Comparison of ENCODE assay signal across 25 cellular contexts in the genomic region with DNA sequence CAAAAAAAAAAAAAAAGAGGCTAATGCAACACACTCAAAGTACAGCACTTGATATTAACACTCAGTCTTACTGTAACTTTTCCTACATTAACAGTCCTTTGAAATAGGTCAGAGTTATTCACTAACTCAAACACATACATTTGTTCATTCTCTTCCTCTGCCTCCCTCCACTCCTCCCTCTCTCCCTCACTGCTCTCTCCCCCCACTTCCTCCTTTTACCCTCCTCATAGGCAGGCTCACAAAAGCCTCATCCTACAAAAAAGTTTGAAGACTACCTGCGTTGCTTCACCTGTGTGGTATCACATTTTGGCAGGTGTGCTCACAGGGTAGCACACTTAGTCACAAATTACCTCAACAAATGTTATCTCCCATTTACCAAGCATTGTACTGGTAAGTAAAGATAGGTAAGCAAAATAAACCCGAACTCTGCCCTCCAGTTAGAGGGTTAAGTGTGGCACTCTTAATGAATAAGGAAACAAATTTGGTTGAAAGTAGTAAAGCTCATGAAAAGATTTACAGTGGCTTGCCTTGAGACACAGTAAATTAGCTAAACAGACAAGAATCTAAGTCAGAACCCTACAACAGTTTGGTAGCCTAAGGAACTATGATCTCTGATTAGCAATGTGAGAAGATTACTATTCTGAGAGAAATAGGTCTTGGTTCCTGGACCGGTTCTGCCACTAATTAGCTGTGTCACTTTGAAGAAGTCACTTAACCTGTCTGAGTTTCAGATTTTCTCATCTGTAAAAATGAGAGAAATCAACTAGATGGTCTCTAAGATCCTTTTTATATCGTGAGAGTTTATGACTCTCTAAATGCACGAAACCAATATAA.
DNase-seq lines count a peak whose midpoint lies in the region; ATAC-seq and TF ChIP-seq lines count a peak whose summit lies in the region.
"Had no signal": no experiment of that assay in that cellular context is flagged by ENCODE, and none has a peak within 500 bp of the region (broad histone marks: within the 10 kb centered on the region; RNA-seq: fewer than 3 reads in every experiment).

No MANE protein-coding gene starts in this region.

- H3K4me1 ChIP-seq in breast epithelium, result no peaks in the 10 kb centered on the region
- H3K4me1 ChIP-seq in endodermal cell (ENCODE audit: control insufficient read depth, insufficient read depth, low read length), result no peaks in the 10 kb centered on the region
- H3K4me1 ChIP-seq in prostate gland (replicated peaks), result no peaks in the 10 kb centered on the region
- H3K4me1 ChIP-seq: stomach had no signal

- no peaks in the 10 kb centered on the region for H3K9me3 ChIP-seq in breast epithelium
- no peaks in the 10 kb centered on the region for H3K9me3 ChIP-seq in endodermal cell (ENCODE audit: control insufficient read depth, low read length)
- H3K9me3 ChIP-seq in prostate gland, result no peaks in the 10 kb centered on the region
- H3K9me3 ChIP-seq: stomach had no signal

- CTCF ChIA-PET in MCF 10A (lab: Yijun Ruan, JAX), result interaction anchor here (0.6 to 1.1 kb wide), 4 partner anchors 11 to 323 kb away, joined by 3 to 4 read pairs (median 3); no protein-coding TSS in a partner anchor

- H3K27me3 ChIP-seq in breast epithelium (no peaks in the 10 kb centered on the region), endodermal cell (ENCODE audit: control insufficient read depth, insufficient read depth, low read length, poor library complexity, severe bottlenecking) (no peaks in the 10 kb centered on the region), prostate gland (replicated peaks; ENCODE audit: insufficient read depth) (no peaks in the 10 kb centered on the region)
- H3K27me3 ChIP-seq: stomach had no signal

- H3K9me3 Mint-ChIP-seq in MCF 10A (ENCODE audit: unreplicated experiment) (peaks cover 7% of the 10 kb centered on the region), endodermal cell (peaks cover 4% of the 10 kb centered on the region)
- H3K9me3 Mint-ChIP-seq: activated T-helper 2 cell treated with anti-CD3 and anti-CD28 coated beads, Interferon-gamma antibody, Interleukin-2, Interleukin-4, amounts not matched to agents 10 μg/mL and 5 μg/mL and 100 μg/mL, durations not matched to agents 14 hours and 24 hours and 36 hours; HFFc6 had no signal

- no TSS peak for BruUV-seq in MCF 10A (replicated peaks; lab: Mats Ljungman, UMichigan)

- DNase-seq in MCF 10A (ENCODE audit: unreplicated experiment) (peak; percentile 28), breast epithelium (ENCODE audit: low spot score in 2 of 2) (no peak), endodermal cell (no peak), G401 (ENCODE audit: low spot score) (no peak), prostate gland (ENCODE audit: low spot score) (no peak)
- no peak for DNase-seq in stimulated activated CD4-positive, alpha-beta T cell treated with anti-CD3 and anti-CD28 coated beads, Interleukin-15, amount 100 ng/mL, for 24 hours
- DNase-seq: 8988T; activated CD8-positive, alpha-beta memory T cell treated with anti-CD3 and anti-CD28 coated beads, Interleukin-2, amount 10 ng/mL, durations not matched to agents 7 days and 5 days; activated naive CD8-positive, alpha-beta T cell treated with anti-CD3 and anti-CD28 coated beads, Interleukin-2, amount 50 U/mL, for 24 hours; HFFc6; hypothalamus; kidney; naive thymus-derived CD4-positive, alpha-beta T cell; NCI-H1930; posterior cingulate gyrus; stimulated activated CD4-positive, alpha-beta T cell treated with anti-CD3 and anti-CD28 coated beads, Interleukin-4, amount 100 ng/mL, for 1 hour; stomach had no signal

- POLR2A ChIA-PET in MCF 10A (lab: Yijun Ruan, JAX), result interaction anchor here (0.6 to 1.2 kb wide), 4 partner anchors 32 to 634 kb away, joined by 3 read pairs; no protein-coding TSS in a partner anchor

- H3K27ac Mint-ChIP-seq in MCF 10A (ENCODE audit: low read depth, unreplicated experiment) (peak overlapping the region; percentile 90), endodermal cell (peak overlapping the region; percentile 10)
- H3K27ac Mint-ChIP-seq: activated CD8-positive, alpha-beta memory T cell treated with anti-CD3 and anti-CD28 coated beads, Interleukin-2, amount 10 ng/mL, durations not matched to agents 7 days and 5 days; activated naive CD8-positive, alpha-beta T cell treated with anti-CD3 and anti-CD28 coated beads, Interleukin-2, amount 50 U/mL, for 24 hours; activated T-helper 2 cell treated with anti-CD3 and anti-CD28 coated beads, Interferon-gamma antibody, Interleukin-2, Interleukin-4, amounts not matched to agents 10 μg/mL and 5 μg/mL and 100 μg/mL, durations not matched to agents 14 hours and 24 hours and 36 hours; B cell; brain; HFFc6; naive thymus-derived CD4-positive, alpha-beta T cell; T-helper 2 cell treated with Interferon-gamma antibody and Interleukin-4, amounts not matched to agents 5 μg/mL and 100 μg/mL, for 36 hours had no signal

- TF ChIP-seq POLR2A in breast epithelium (IDR thresholded peaks at IDR 0.05), result no peak
- TF ChIP-seq POLR2A in GM18505 (IDR thresholded peaks at IDR 0.05; ENCODE audit: borderline replicate concordance, extremely low read depth, insufficient read depth, insufficient read length), result no peak
- no peak for TF ChIP-seq POLR2A in prostate gland (IDR thresholded peaks at IDR 0.05)

- H3K36me3 ChIP-seq in breast epithelium (no peaks in the 10 kb centered on the region), endodermal cell (ENCODE audit: control insufficient read depth, insufficient read depth, low read length) (no peaks in the 10 kb centered on the region), prostate gland (no peaks in the 10 kb centered on the region)
- H3K36me3 ChIP-seq: stomach had no signal

- TF ChIP-seq CTCF in MCF 10A (IDR thresholded peaks at IDR 0.05; ENCODE audit: unreplicated experiment) (no peak), breast epithelium (IDR thresholded peaks at IDR 0.05) (no peak), endodermal cell (conservative IDR thresholded peaks at IDR 0.05) (no peak), prostate gland (IDR thresholded peaks at IDR 0.05) (no peak)

- H3K27ac ChIP-seq in breast epithelium (no peak overlapping the region), endodermal cell (ENCODE audit: low read depth, low read length) (no peak overlapping the region), prostate gland (no peak overlapping the region)
- H3K27ac ChIP-seq: coronary artery, stomach had no signal

- intact Hi-C loops in MCF 10A (cut with micrococcal nuclease) (no loop called here), breast epithelium (cut with DNase I; ENCODE audit: low total_unique reads) (loop anchor here (5.0 kb wide), 1 partner anchor 383 kb away; no protein-coding TSS in a partner anchor), prostate gland (cut with DNase I) (no loop called here)

- H3K27me3 Mint-ChIP-seq in MCF 10A (ENCODE audit: insufficient read depth, unreplicated experiment), result no peaks in the 10 kb centered on the region
- no peaks in the 10 kb centered on the region for H3K27me3 Mint-ChIP-seq in endodermal cell (ENCODE audit: insufficient read depth)
- H3K27me3 Mint-ChIP-seq: activated CD8-positive, alpha-beta memory T cell treated with anti-CD3 and anti-CD28 coated beads, Interleukin-2, amount 10 ng/mL, durations not matched to agents 7 days and 5 days; activated naive CD8-positive, alpha-beta T cell treated with anti-CD3 and anti-CD28 coated beads, Interleukin-2, amount 50 U/mL, for 24 hours; B cell; brain; naive thymus-derived CD4-positive, alpha-beta T cell had no signal

- H3K36me3 Mint-ChIP-seq in MCF 10A (ENCODE audit: insufficient read depth, unreplicated experiment), result no peaks in the 10 kb centered on the region
- no peaks in the 10 kb centered on the region for H3K36me3 Mint-ChIP-seq in endodermal cell (ENCODE audit: low read depth)
- H3K36me3 Mint-ChIP-seq: brain had no signal

- ATAC-seq in HG03520 (IDR thresholded peaks at IDR 0.05; ENCODE audit: unreplicated experiment) (peak; percentile 33), GM18505 (IDR thresholded peaks at IDR 0.05; ENCODE audit: unreplicated experiment) (no peak)
- ATAC-seq: activated CD8-positive, alpha-beta memory T cell treated with anti-CD3 and anti-CD28 coated beads, Interleukin-2, amount 10 ng/mL, durations not matched to agents 7 days and 5 days; HepG2; naive thymus-derived CD4-positive, alpha-beta T cell had no signal

- WGBS in endodermal cell (ENCODE audit: insufficient coverage in 1 of 2, insufficient read length in 1 of 2), 2 experiments, result 98 to 100% methylated on average over 2 to 5 of the region's 5 CpGs
- 65% methylated on average over 5 of the region's 5 CpGs for WGBS in prostate gland

- H3K4me3 Mint-ChIP-seq in MCF 10A (ENCODE audit: unreplicated experiment) (no peak overlapping the region), endodermal cell (no peak overlapping the region)
- H3K4me3 Mint-ChIP-seq: activated CD8-positive, alpha-beta memory T cell treated with anti-CD3 and anti-CD28 coated beads, Interleukin-2, amount 10 ng/mL, durations not matched to agents 7 days and 5 days; activated naive CD8-positive, alpha-beta T cell treated with anti-CD3 and anti-CD28 coated beads, Interleukin-2, amount 50 U/mL, for 24 hours; B cell; brain; HFFc6; naive thymus-derived CD4-positive, alpha-beta T cell; T-helper 2 cell treated with Interferon-gamma antibody and Interleukin-4, amounts not matched to agents 5 μg/mL and 100 μg/mL, for 36 hours had no signal

- H3K4me3 ChIP-seq in breast epithelium (no peak overlapping the region), endodermal cell (ENCODE audit: low read length) (no peak overlapping the region), prostate gland (no peak overlapping the region)
- H3K4me3 ChIP-seq: coronary artery, stomach had no signal

- in situ Hi-C loops in G401 (cut with HindIII; ENCODE audit: low sequenced_read_pairs), result no loop called here

- H3K4me1 Mint-ChIP-seq in MCF 10A (ENCODE audit: insufficient read depth, unreplicated experiment) (peaks cover 17% of the 10 kb centered on the region), endodermal cell (peaks cover 5% of the 10 kb centered on the region)
- H3K4me1 Mint-ChIP-seq: brain had no signal

- no peak overlapping the region for H3K9ac ChIP-seq in endodermal cell (ENCODE audit: extremely low read depth, low read length, poor library complexity, severe bottlenecking)
